1 cellular context compared by ENCODE assay signal in genomic region chr13:108993346-108993745, GRCh38.
A peak's percentile ranks its signal among the peaks of the same experiment; 100 is the strongest.
TF ChIP-seq lines count a peak whose summit lies in the region.

No MANE protein-coding gene starts in this region.

TF ChIP-seq in H1, 55 proteins besides CTCF, POLR2A, EP300 and RAD21:
- TF ChIP-seq RFX5 (IDR thresholded peaks at IDR 0.05; ENCODE audit: borderline replicate concordance, low read depth, low read length) = no peak
- TF ChIP-seq NRF1 (IDR thresholded peaks at IDR 0.05; ENCODE audit: low read depth, low read length) = no peak
- TF ChIP-seq BACH1 (IDR thresholded peaks at IDR 0.05; ENCODE audit: low read length) = peak; percentile 71
- TF ChIP-seq BRCA1 (IDR thresholded peaks at IDR 0.05; ENCODE audit: low read depth, low read length) = no peak
- TF ChIP-seq MAFK (IDR thresholded peaks at IDR 0.05; ENCODE audit: low read depth, low read length) = peak; percentile 49; the same call in 1 of the 2 replicates
